In genomic region chr22:42623756-42624446, GRCh38 we compare ENCODE assay signal across 21 cellular contexts. TPM values are rescaled to one million over a fixed set of nuclear protein-coding genes. Genes with fewer than 3 reads are reported as not detected.
DNase-seq lines count a peak whose midpoint lies in the region; ATAC-seq and TF ChIP-seq lines count a peak whose summit lies in the region.
"Had no signal": no experiment of that assay in that cellular context is flagged by ENCODE, and none has a peak within 500 bp of the region (broad histone marks: within the 10 kb centered on the region; RNA-seq: fewer than 3 reads in every experiment).

No MANE protein-coding gene starts in this region.

- TF ChIP-seq CTCF in thyroid gland (IDR thresholded peaks at IDR 0.05), result no peak

- H3K4me1 ChIP-seq in right cardiac atrium (ENCODE audit: control insufficient read depth, insufficient read depth, low read length) (no peaks in the 10 kb centered on the region), thyroid gland (peaks cover 8 to 27% of the 10 kb centered on the region in 2 donors)

- WGBS in right cardiac atrium, result 52% methylated on average over 29 of the region's 29 CpGs
- WGBS in thyroid gland, 2 donors, result 68 to 70% methylated on average over 18 to 28 of the region's 29 CpGs

- no peak overlapping the region for H3K4me3 ChIP-seq in SK-N-MC
- H3K4me3 ChIP-seq in right cardiac atrium (ENCODE audit: low read length), result no peak overlapping the region
- H3K4me3 ChIP-seq in thyroid gland (replicated peaks in 1 of 3), result no peak overlapping the region

- ATAC-seq in right cardiac atrium (peak in 1 of 2 donors; percentile 28), GM18519 (IDR thresholded peaks at IDR 0.05; ENCODE audit: low FRiP score, unreplicated experiment) (no peak)
- ATAC-seq: PC-3 had no signal

- intact Hi-C loops in right cardiac atrium (cut with DNase I), result no loop called here
- intact Hi-C loops in thyroid gland (cut with DNase I), result no loop called here

- no peak for TF ChIP-seq POLR2A in thyroid gland (IDR thresholded peaks at IDR 0.05)

- H3K9ac ChIP-seq in SK-N-MC (ENCODE audit: insufficient read length), result no peak overlapping the region

- no peaks in the 10 kb centered on the region for H3K27me3 ChIP-seq in right cardiac atrium (ENCODE audit: control insufficient read depth, insufficient read depth)
- no peaks in the 10 kb centered on the region for H3K27me3 ChIP-seq in thyroid gland

- DNase-seq in NCI-H2081 (lab: John Stamatoyannopoulos, UW) (peak; percentile 6 to 21), NCI-H2081 treated with DMSO at 0.1 percent for 48 hours (lab: John Stamatoyannopoulos, UW) (no peak), SK-N-MC (ENCODE audit: low read depth, low spot score) (no peak), right cardiac atrium (peak in 1 of 3 donors; percentile 69), thyroid gland (no peak), NOMO-1 treated with dmso at 0.1 percent for 144 hours (lab: John Stamatoyannopoulos, UW; ENCODE audit: unreplicated experiment) (no peak), Ammon's horn (ENCODE audit: low spot score) (no peak)
- DNase-seq: activated CD4-positive, alpha-beta T cell treated with anti-CD3 and anti-CD28 coated beads, Interleukin-2, amount 50 U/mL, for 48 hours; activated naive CD4-positive, alpha-beta T cell treated with anti-CD3 and anti-CD28 coated beads for 36 hours; activated T-cell treated with anti-CD3 and anti-CD28 coated beads, Interleukin-2, amount 50 U/mL, for 1 hour; CD4-positive, CD25-positive, alpha-beta regulatory T cell; DMS53; HFFc6; immature natural killer cell; NCI-H1930; NCI-H524; PC-3 had no signal

- H3K9me3 ChIP-seq in SK-N-MC (ENCODE audit: low read depth, low read length) (no peaks in the 10 kb centered on the region), right cardiac atrium (ENCODE audit: control insufficient read depth, low read length) (no peaks in the 10 kb centered on the region), thyroid gland (no peaks in the 10 kb centered on the region)

- H3K36me3 ChIP-seq in SK-N-MC (ENCODE audit: insufficient read depth, low read length) (peaks cover 16% of the 10 kb centered on the region; the same call in 1 of the 2 replicates), thyroid gland (peaks cover 37 to 41% of the 10 kb centered on the region in 2 donors)

- H3K27ac ChIP-seq in SK-N-MC, result peak overlapping the region; percentile 36; the same call in 1 of the 2 replicates
- peak overlapping the region; percentile 9 for H3K27ac ChIP-seq in right cardiac atrium (ENCODE audit: low read length)
- H3K27ac ChIP-seq in thyroid gland, result peak overlapping the region in 2 of 3 donors; percentile 41 to 45
- H3K27ac ChIP-seq: 22Rv1 had no signal

RNA-seq across cellular contexts. Expression of gene POLDIP3, which starts 9.2 kb away (rescaled TPM):
- total RNA-seq in right cardiac atrium (10 to 100 TPM; 33.2 to 44.7 (median 38.7) TPM), thyroid gland (10 to 100 TPM; 46.1 to 55.4 (median 49.8) TPM)
- 20.8 TPM for polyA plus RNA-seq in right cardiac atrium

RNA-seq across cellular contexts. Expression of gene ATP5MGL, which starts 16.5 kb away (rescaled TPM):
- total RNA-seq in right cardiac atrium (1 to 10 TPM in 1 of 4 donors, under 1 TPM in 2, not detected in 1; 0.40 to 1.1 (median 0.47) TPM), thyroid gland (not detected)
- 0.16 TPM for polyA plus RNA-seq in right cardiac atrium
- total RNA-seq: epithelial cell of proximal tubule, glomerular endothelial cell, PC-3 had no signal

RNA-seq across cellular contexts. Expression of gene CYB5R3, which starts 25.3 kb away (rescaled TPM):
- total RNA-seq in right cardiac atrium, result 100 to 1,000 TPM; 343 to 487 (median 377) TPM
- polyA plus RNA-seq in right cardiac atrium, result 322 TPM
- 100 to 1,000 TPM in 1 of 4 donors, 10 to 100 TPM in 3; 52.6 to 120 (median 75.5) TPM for total RNA-seq in thyroid gland

Comparison
In these comparisons a context has a peak if more than half of its experiments do, and no peak if none do; other contexts are left out.
1. DNase-seq: peak in NCI-H2081 (2 of 2); none in NCI-H2081 treated with DMSO at 0.1 percent for 48 hours (single experiment), SK-N-MC (single experiment), thyroid gland (0 of 2), NOMO-1 treated with dmso at 0.1 percent for 144 hours (single experiment) and Ammon's horn (single experiment).
2. Peak in every context shown above with its lines, with median percentiles within 50 percentile points of each other: H3K27ac ChIP-seq.